10 cellular contexts compared by ENCODE assay signal in the genomic region with DNA sequence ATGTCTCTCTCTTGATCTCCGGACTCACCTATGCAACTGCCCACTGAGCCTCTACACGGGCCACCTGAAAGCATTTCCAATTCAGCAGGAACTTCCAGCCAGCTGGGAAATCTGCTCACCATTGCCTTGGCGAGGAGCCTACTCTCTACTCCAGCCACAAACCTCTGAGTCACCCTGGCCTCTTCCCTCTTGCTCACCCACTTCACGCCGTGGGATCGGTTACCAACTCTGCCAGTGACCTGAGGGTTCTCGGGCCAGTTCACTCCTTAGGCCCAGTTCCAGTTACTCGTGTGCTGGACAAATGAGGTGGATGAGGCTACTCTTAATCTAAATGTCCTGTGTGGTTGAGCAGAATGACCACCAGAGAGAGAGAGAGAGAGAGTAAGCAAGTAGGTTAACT.
DNase-seq lines count a peak whose midpoint lies in the region; ATAC-seq and TF ChIP-seq lines count a peak whose summit lies in the region.
"Had no signal": no experiment of that assay in that cellular context is flagged by ENCODE, and none has a peak within 500 bp of the region (broad histone marks: within the 10 kb centered on the region; RNA-seq: fewer than 3 reads in every experiment).

No MANE protein-coding gene starts in this region.

- no peak for TF ChIP-seq EP300 in esophagus muscularis mucosa (IDR thresholded peaks at IDR 0.05)

- intact Hi-C loops in esophagus muscularis mucosa (cut with DNase I): no loop called here

- H3K36me3 ChIP-seq in esophagus muscularis mucosa: no peaks in the 10 kb centered on the region
- H3K36me3 ChIP-seq: sigmoid colon had no signal

- TF ChIP-seq CTCF in esophagus muscularis mucosa (IDR thresholded peaks at IDR 0.05): no peak

- H3K27ac ChIP-seq in esophagus muscularis mucosa (replicated peaks in 1 of 4): no peak overlapping the region
- H3K27ac ChIP-seq: sigmoid colon, SK-N-MC had no signal

- DNase-seq in H4 (ENCODE audit: low spot score) (peak; percentile 81), RPMI7951 (ENCODE audit: low read depth) (peak; percentile 97), fibroblast of peridontal ligament (ENCODE audit: extremely low read depth) (peak; percentile 93), smooth muscle cell of the brain vasculature (ENCODE audit: low read depth, low spot score) (peak; percentile 28), esophagus muscularis mucosa (ENCODE audit: extremely low spot score) (no peak), GM19238 (ENCODE audit: insufficient read length, low spot score) (no peak)
- DNase-seq: sigmoid colon had no signal

- H3K9me3 ChIP-seq in esophagus muscularis mucosa: no peaks in the 10 kb centered on the region
- H3K9me3 ChIP-seq: sigmoid colon had no signal

- peaks cover 0 to 8% (median 4%) of the 10 kb centered on the region in 4 donors for H3K4me1 ChIP-seq in esophagus muscularis mucosa

- no peak overlapping the region for H3K4me3 ChIP-seq in esophagus muscularis mucosa
- H3K4me3 ChIP-seq: sigmoid colon, SK-N-MC had no signal

- H3K27me3 ChIP-seq in esophagus muscularis mucosa: peaks cover 0 to 6% (median 0%) of the 10 kb centered on the region in 4 donors
- H3K27me3 ChIP-seq: sigmoid colon had no signal

- ATAC-seq in HG03045 (IDR thresholded peaks at IDR 0.05; ENCODE audit: unreplicated experiment) (no peak), GM19324 (IDR thresholded peaks at IDR 0.05; ENCODE audit: low FRiP score, unreplicated experiment) (no peak)

- 65% methylated on average over 8 of the region's 8 CpGs for WGBS in esophagus muscularis mucosa

- TF ChIP-seq POLR2A in esophagus muscularis mucosa (IDR thresholded peaks at IDR 0.05; ENCODE audit: low read depth): no peak

Comparison
In these comparisons a context has a peak if more than half of its experiments do, and no peak if none do; other contexts are left out.
1. DNase-seq: peak in H4 (single experiment), RPMI7951 (single experiment), fibroblast of peridontal ligament (single experiment) and smooth muscle cell of the brain vasculature (single experiment); none in esophagus muscularis mucosa (single experiment) and GM19238 (single experiment).